Comparison of ENCODE assay signal across 8 cellular contexts in the genomic region with DNA sequence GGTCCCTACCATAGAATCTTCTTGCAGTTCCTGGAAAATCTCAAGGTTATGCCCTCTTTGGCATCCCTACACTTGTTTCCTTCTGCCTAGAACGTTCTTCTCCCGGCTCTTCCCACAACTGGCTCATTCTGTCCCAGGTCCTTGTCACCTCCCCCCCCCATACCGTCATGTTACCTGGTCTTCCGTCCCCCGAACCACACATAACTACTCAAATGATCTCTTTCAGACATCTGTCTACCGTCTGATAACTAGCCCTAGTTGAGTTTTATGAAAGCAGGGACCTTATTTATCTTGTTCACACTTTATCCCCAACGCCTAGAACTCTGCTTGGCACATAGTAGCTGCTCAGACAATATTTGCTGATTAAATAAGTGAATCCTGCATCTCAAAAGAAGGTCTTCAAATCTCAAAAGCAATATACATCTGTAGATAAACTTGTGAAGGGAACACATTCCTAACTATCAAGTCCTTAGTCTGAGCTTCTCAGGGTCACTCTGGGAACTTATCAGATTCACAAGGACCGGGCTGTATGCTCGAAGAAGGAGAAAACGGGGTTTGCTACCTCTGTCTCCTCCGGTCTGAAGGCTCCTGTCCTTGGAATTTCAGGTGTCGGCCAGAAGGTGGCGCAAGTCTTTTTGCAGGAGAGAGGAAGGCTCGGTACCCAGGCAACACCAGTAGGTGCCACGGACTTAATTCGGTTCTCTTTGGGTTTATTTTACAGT. TPM values are rescaled to one million over a fixed set of nuclear protein-coding genes. Genes with fewer than 3 reads are reported as not detected.
DNase-seq lines count a peak whose midpoint lies in the region; ATAC-seq and TF ChIP-seq lines count a peak whose summit lies in the region.

No MANE protein-coding gene starts in this region.

- H3K4me3 Mint-ChIP-seq in activated CD8-positive, alpha-beta T cell treated with anti-CD3 and anti-CD28 coated beads for 36 hours = peak overlapping the region; percentile 56

- DNase-seq in AG20443 (ENCODE audit: low spot score) (peak; percentile 86), NCI-H748 (lab: John Stamatoyannopoulos, UW; ENCODE audit: unreplicated experiment) (peak; percentile 84), mucosa of gallbladder (ENCODE audit: low spot score) (peak; percentile 67)
- DNase-seq in activated CD8-positive, alpha-beta T cell treated with anti-CD3 and anti-CD28 coated beads for 36 hours = peak; percentile 84
- peak; percentile 62 to 75 (median 66) for DNase-seq in effector memory CD4-positive, alpha-beta T cell
- peak; percentile 88 for DNase-seq in stimulated activated CD8-positive, alpha-beta memory T cell treated with anti-CD3 and anti-CD28 coated beads, Interleukin-4, amount 100 ng/mL, for 48 hours

- H3K27ac Mint-ChIP-seq in activated CD8-positive, alpha-beta T cell treated with anti-CD3 and anti-CD28 coated beads for 36 hours = peak overlapping the region; percentile 93

- intact Hi-C loops in activated CD8-positive, alpha-beta T cell treated with anti-CD3 and anti-CD28 coated beads for 36 hours (cut with micrococcal nuclease) = loop anchor here (2.0 kb wide), 1 partner anchor 67 kb away; no protein-coding TSS in a partner anchor

- H3K27me3 Mint-ChIP-seq in activated CD8-positive, alpha-beta T cell treated with anti-CD3 and anti-CD28 coated beads for 36 hours = no peaks in the 10 kb centered on the region

- H3K36me3 ChIP-seq in effector memory CD4-positive, alpha-beta T cell (ENCODE audit: control insufficient read depth, insufficient read depth, low read length) = peaks cover 72% of the 10 kb centered on the region

- H3K27ac ChIP-seq in effector memory CD4-positive, alpha-beta T cell (ENCODE audit: insufficient read depth, low read length, poor library complexity, severe bottlenecking) = peak overlapping the region; percentile 74

- H3K4me1 ChIP-seq in effector memory CD4-positive, alpha-beta T cell (ENCODE audit: control insufficient read depth, insufficient read depth, low read length, poor library complexity, severe bottlenecking) = peaks cover 64% of the 10 kb centered on the region

- H3K9me3 ChIP-seq in effector memory CD4-positive, alpha-beta T cell (ENCODE audit: control insufficient read depth, low read length) = no peaks in the 10 kb centered on the region

- H3K4me1 Mint-ChIP-seq in activated CD8-positive, alpha-beta T cell treated with anti-CD3 and anti-CD28 coated beads for 36 hours (ENCODE audit: low read depth) = peaks cover 95% of the 10 kb centered on the region

- no peak overlapping the region for H3K4me3 ChIP-seq in effector memory CD4-positive, alpha-beta T cell (ENCODE audit: insufficient read depth, low read depth, low read length, poor library complexity, severe bottlenecking)

- peak; percentile 64 for ATAC-seq in GM18873 (IDR thresholded peaks at IDR 0.05; ENCODE audit: low FRiP score, unreplicated experiment)
- ATAC-seq in HG03175 (IDR thresholded peaks at IDR 0.05; ENCODE audit: unreplicated experiment) = peak; percentile 89
- peak; percentile 26 for ATAC-seq in activated CD8-positive, alpha-beta T cell treated with anti-CD3 and anti-CD28 coated beads for 36 hours

- POLR2A ChIA-PET in activated CD8-positive, alpha-beta T cell treated with anti-CD3 and anti-CD28 coated beads for 36 hours (lab: Charles Lee) = interaction anchor here (0.8 to 7.0 kb wide), 11 partner anchors 8 to 72 kb away, joined by 3 to 150 read pairs (median 9); partner anchors contain the start of gene LCP2

- CTCF ChIA-PET in activated CD8-positive, alpha-beta T cell treated with anti-CD3 and anti-CD28 coated beads for 36 hours (lab: Charles Lee) = interaction anchor here (0.8 to 6.1 kb wide), 20 partner anchors 8 to 82 kb away, joined by 3 to 133 read pairs (median 8); partner anchors contain the start of gene LCP2

- H3K36me3 Mint-ChIP-seq in activated CD8-positive, alpha-beta T cell treated with anti-CD3 and anti-CD28 coated beads for 36 hours (ENCODE audit: low read depth) = peaks cover 93% of the 10 kb centered on the region

- H3K9me3 Mint-ChIP-seq in activated CD8-positive, alpha-beta T cell treated with anti-CD3 and anti-CD28 coated beads for 36 hours = no peaks in the 10 kb centered on the region

- no peaks in the 10 kb centered on the region for H3K27me3 ChIP-seq in effector memory CD4-positive, alpha-beta T cell (replicated peaks; ENCODE audit: control insufficient read depth, insufficient read depth, low read length, poor library complexity, severe bottlenecking)

- peak; percentile 91 for TF ChIP-seq CTCF in activated CD8-positive, alpha-beta T cell treated with anti-CD3 and anti-CD28 coated beads for 36 hours (IDR thresholded peaks at IDR 0.05)

RNA-seq across cellular contexts. Expression of gene LCP2, which starts 30.0 kb away (rescaled TPM):
- total RNA-seq in activated CD8-positive, alpha-beta T cell treated with anti-CD3 and anti-CD28 coated beads for 36 hours = 100 to 1,000 TPM; 243 to 259 TPM
- 38.4 TPM for total RNA-seq in mucosa of gallbladder

RNA-seq across cellular contexts. Expression of gene C5orf58, which starts 34.8 kb away (rescaled TPM):
- not detected for total RNA-seq in activated CD8-positive, alpha-beta T cell treated with anti-CD3 and anti-CD28 coated beads for 36 hours
- 0.52 TPM for total RNA-seq in mucosa of gallbladder

Comparison
In these comparisons a context has a peak if more than half of its experiments do, and no peak if none do; other contexts are left out.
1. ATAC-seq: peak in every context shown above with its lines; median percentile 89 in HG03175; 64 in GM18873; 26 in activated CD8-positive, alpha-beta T cell treated with anti-CD3 and anti-CD28 coated beads for 36 hours.